ENCODE assay signal across 1 cellular context in the genomic region with DNA sequence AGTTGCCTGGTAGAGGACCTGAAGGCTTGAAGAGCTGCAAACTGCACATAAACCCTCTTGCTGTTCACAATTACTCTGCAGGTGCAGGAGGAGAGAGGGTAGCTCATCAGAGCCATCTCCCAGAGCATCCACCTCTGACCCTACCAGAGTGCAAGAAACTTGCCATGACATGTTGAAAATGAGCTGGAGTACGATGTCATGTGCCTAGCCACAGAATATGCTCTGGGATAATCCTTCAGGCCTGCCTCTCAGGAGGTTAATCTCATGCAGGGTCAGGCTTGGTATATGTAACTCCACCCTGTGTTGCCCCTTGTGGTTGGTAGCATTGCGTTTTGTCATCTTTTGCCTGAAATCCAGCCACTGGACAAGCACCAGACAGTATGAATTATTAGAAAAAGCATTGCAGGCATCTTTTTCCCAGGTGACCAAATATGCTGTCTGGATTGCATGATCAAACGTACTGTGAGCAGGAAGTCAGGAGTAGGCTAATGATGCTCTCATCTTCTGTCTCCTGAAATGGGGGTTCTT.
TF ChIP-seq lines count a peak whose summit lies in the region.

No MANE protein-coding gene starts in this region.

TF ChIP-seq in HCT116, 20 proteins besides CTCF, POLR2A, EP300 and RAD21 (continued from another document):
- TF ChIP-seq, protein P1, sequence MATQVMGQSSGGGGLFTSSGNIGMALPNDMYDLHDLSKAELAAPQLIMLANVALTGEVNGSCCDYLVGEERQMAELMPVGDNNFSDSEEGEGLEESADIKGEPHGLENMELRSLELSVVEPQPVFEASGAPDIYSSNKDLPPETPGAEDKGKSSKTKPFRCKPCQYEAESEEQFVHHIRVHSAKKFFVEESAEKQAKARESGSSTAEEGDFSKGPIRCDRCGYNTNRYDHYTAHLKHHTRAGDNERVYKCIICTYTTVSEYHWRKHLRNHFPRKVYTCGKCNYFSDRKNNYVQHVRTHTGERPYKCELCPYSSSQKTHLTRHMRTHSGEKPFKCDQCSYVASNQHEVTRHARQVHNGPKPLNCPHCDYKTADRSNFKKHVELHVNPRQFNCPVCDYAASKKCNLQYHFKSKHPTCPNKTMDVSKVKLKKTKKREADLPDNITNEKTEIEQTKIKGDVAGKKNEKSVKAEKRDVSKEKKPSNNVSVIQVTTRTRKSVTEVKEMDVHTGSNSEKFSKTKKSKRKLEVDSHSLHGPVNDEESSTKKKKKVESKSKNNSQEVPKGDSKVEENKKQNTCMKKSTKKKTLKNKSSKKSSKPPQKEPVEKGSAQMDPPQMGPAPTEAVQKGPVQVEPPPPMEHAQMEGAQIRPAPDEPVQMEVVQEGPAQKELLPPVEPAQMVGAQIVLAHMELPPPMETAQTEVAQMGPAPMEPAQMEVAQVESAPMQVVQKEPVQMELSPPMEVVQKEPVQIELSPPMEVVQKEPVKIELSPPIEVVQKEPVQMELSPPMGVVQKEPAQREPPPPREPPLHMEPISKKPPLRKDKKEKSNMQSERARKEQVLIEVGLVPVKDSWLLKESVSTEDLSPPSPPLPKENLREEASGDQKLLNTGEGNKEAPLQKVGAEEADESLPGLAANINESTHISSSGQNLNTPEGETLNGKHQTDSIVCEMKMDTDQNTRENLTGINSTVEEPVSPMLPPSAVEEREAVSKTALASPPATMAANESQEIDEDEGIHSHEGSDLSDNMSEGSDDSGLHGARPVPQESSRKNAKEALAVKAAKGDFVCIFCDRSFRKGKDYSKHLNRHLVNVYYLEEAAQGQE (IDR thresholded peaks at IDR 0.05; ENCODE audit: low read depth), result no peak
